ENCODE assay signal across 9 cellular contexts in genomic region chrX:107827137-107827831, GRCh38. TPM values are rescaled to one million over a fixed set of nuclear protein-coding genes. Genes with fewer than 3 reads are reported as not detected.
A peak's percentile ranks its signal among the peaks of the same experiment; 100 is the strongest.
DNase-seq lines count a peak whose midpoint lies in the region; ATAC-seq lines count a peak whose summit lies in the region.
"Had no signal": no experiment of that assay in that cellular context is flagged by ENCODE, and none has a peak within 500 bp of the region (broad histone marks: within the 10 kb centered on the region; RNA-seq: fewer than 3 reads in every experiment).

No MANE protein-coding gene starts in this region.

- H3K4me3 ChIP-seq in aorta (ENCODE audit: low read length in 2 of 2), result peak overlapping the region; percentile 52 to 91

- no peaks in the 10 kb centered on the region for H3K4me1 ChIP-seq in aorta (ENCODE audit: control insufficient read depth in 1 of 2, insufficient read depth in 2 of 2, low read length in 2 of 2)

- H3K36me3 Mint-ChIP-seq in activated naive CD4-positive, alpha-beta T cell treated with anti-CD3 and anti-CD28 coated beads, Interleukin-2, amount 50 U/mL, for 24 hours, result peaks cover 2% of the 10 kb centered on the region

- H3K27me3 Mint-ChIP-seq in activated naive CD4-positive, alpha-beta T cell treated with anti-CD3 and anti-CD28 coated beads, Interleukin-2, amount 50 U/mL, for 24 hours, result no peaks in the 10 kb centered on the region

- peak overlapping the region; percentile 86 for H3K27ac Mint-ChIP-seq in activated naive CD4-positive, alpha-beta T cell treated with anti-CD3 and anti-CD28 coated beads, Interleukin-2, amount 50 U/mL, for 24 hours

- intact Hi-C loops in aorta (cut with DNase I), result no loop called here

- H3K36me3 ChIP-seq in aorta (ENCODE audit: control insufficient read depth in 1 of 2, insufficient read depth in 2 of 2, low read length in 1 of 2), result no peaks in the 10 kb centered on the region

- H3K27me3 ChIP-seq in aorta (ENCODE audit: control insufficient read depth in 1 of 2, insufficient read depth in 2 of 2, low read length in 1 of 2), result no peaks in the 10 kb centered on the region

- ATAC-seq in aorta (ENCODE audit: low FRiP score), result no peak
- ATAC-seq in activated CD4-positive, CD25-positive, alpha-beta regulatory T cell treated with anti-CD3 and anti-CD28 coated beads, Interleukin-2, amount 50 U/mL, for 24 hours, result no peak

- H3K4me3 Mint-ChIP-seq in activated naive CD4-positive, alpha-beta T cell treated with anti-CD3 and anti-CD28 coated beads, Interleukin-2, amount 50 U/mL, for 24 hours, result peak overlapping the region; percentile 90

- H3K9me3 Mint-ChIP-seq in activated naive CD4-positive, alpha-beta T cell treated with anti-CD3 and anti-CD28 coated beads, Interleukin-2, amount 50 U/mL, for 24 hours, result no peaks in the 10 kb centered on the region

- no peak for DNase-seq in activated naive CD4-positive, alpha-beta T cell (lab: John Stamatoyannopoulos, UW)
- DNase-seq in caudate nucleus (lab: John Stamatoyannopoulos, UW), result peak in 2 of 61 donors; percentile 1 to 9
- peak; percentile 8 for DNase-seq in medulla oblongata (ENCODE audit: extremely low spot score)
- DNase-seq in aorta, result no peak
- DNase-seq in NCI-H1417 treated with DMSO at 0.1 percent for 48 hours (lab: John Stamatoyannopoulos, UW), result no peak
- no peak for DNase-seq in activated CD4-positive, CD25-positive, alpha-beta regulatory T cell treated with anti-CD3 and anti-CD28 coated beads, Interleukin-2, amount 50 U/mL, for 72 hours
- DNase-seq: effector CD8-positive, alpha-beta T cell had no signal

- peaks cover 64% of the 10 kb centered on the region for H3K4me1 Mint-ChIP-seq in activated naive CD4-positive, alpha-beta T cell treated with anti-CD3 and anti-CD28 coated beads, Interleukin-2, amount 50 U/mL, for 24 hours

- 14 to 36% methylated on average over 9 of the region's 9 CpGs for WGBS in aorta, 2 donors

- H3K27ac ChIP-seq in caudate nucleus (ENCODE audit: low read depth, low read length) (peak overlapping the region; percentile 8), aorta (ENCODE audit: low read depth in 1 of 2, low read length in 2 of 2) (no peak overlapping the region)

- no peaks in the 10 kb centered on the region for H3K9me3 ChIP-seq in aorta (ENCODE audit: control insufficient read depth, low read length)

RNA-seq across cellular contexts. Expression of gene MID2, which starts 1.6 kb away (rescaled TPM):
- total RNA-seq in aorta, result 10 to 100 TPM; 23.3 to 25.9 TPM
- polyA plus RNA-seq in aorta, result 1 to 10 TPM; 5.8 to 6.4 TPM

RNA-seq across cellular contexts. Expression of gene NCBP2L, which starts 49.8 kb away (rescaled TPM):
- total RNA-seq in aorta, result not detected
- not detected for polyA plus RNA-seq in aorta

RNA-seq across cellular contexts. Expression of gene TSC22D3, which starts 51.7 kb away (rescaled TPM):
- 100 to 1,000 TPM in 1 of 2 donors, 10 to 100 TPM in 1; 92.1 to 265 TPM for total RNA-seq in aorta
- 100 to 1,000 TPM; 228 to 277 TPM for polyA plus RNA-seq in aorta
